1 cellular context compared by ENCODE assay signal in the genomic region with DNA sequence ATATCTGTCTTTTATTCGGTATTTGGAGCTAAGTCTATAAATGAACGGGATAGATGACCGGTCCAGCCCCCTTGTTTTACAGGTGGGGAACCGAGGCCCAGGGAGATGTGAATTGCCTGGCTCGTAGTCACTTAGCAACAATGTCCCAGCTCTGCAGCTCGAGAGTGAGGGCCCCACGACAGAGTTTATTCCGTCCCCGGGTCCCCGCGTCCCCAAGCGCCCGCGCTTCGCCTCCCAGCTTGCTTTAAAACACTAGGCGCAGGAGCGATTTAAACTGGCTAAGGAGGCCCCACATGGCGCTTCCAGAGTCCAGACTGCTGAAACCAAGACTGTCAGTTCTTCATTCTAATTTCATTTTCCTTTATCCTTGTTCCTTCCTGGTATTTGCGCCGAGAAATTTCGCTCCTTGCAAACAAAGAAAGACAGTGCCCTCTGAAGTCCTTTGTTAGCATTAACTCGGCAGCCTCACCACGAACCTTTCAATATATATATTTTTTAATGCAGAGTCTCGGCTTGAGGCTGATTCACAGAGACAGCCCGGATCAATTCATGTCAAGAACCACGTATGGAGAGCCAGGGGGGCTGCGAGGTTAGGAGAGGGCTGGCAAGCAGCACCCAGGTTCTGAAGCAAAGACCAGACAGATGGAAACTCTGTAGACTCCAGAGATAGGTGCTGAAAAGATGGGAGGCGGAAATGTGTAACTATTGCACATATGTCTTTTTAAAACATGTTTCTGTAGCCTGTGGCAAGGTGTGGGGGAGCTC.
TF ChIP-seq lines count a peak whose summit lies in the region.

No MANE protein-coding gene starts in this region.

TF ChIP-seq in HEK293, 187 proteins besides CTCF, POLR2A, EP300 and RAD21 (continued from another document):
- TF ChIP-seq, protein P1, sequence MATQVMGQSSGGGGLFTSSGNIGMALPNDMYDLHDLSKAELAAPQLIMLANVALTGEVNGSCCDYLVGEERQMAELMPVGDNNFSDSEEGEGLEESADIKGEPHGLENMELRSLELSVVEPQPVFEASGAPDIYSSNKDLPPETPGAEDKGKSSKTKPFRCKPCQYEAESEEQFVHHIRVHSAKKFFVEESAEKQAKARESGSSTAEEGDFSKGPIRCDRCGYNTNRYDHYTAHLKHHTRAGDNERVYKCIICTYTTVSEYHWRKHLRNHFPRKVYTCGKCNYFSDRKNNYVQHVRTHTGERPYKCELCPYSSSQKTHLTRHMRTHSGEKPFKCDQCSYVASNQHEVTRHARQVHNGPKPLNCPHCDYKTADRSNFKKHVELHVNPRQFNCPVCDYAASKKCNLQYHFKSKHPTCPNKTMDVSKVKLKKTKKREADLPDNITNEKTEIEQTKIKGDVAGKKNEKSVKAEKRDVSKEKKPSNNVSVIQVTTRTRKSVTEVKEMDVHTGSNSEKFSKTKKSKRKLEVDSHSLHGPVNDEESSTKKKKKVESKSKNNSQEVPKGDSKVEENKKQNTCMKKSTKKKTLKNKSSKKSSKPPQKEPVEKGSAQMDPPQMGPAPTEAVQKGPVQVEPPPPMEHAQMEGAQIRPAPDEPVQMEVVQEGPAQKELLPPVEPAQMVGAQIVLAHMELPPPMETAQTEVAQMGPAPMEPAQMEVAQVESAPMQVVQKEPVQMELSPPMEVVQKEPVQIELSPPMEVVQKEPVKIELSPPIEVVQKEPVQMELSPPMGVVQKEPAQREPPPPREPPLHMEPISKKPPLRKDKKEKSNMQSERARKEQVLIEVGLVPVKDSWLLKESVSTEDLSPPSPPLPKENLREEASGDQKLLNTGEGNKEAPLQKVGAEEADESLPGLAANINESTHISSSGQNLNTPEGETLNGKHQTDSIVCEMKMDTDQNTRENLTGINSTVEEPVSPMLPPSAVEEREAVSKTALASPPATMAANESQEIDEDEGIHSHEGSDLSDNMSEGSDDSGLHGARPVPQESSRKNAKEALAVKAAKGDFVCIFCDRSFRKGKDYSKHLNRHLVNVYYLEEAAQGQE (tag by site-specific recombination; IDR thresholded peaks at IDR 0.05), result 0 out of 2 replicates have a peak, but pooled peaks have one; percentile 13
- TF ChIP-seq ZNF654 (tag by site-specific recombination; IDR thresholded peaks at IDR 0.05; ENCODE audit: low read depth) (peak; percentile 75), ZNF37A (tag by site-specific recombination; IDR thresholded peaks at IDR 0.05) (no peak), ZNF221 (tag by site-specific recombination; IDR thresholded peaks at IDR 0.05; ENCODE audit: borderline replicate concordance) (no peak)
- TF ChIP-seq, protein P2, sequence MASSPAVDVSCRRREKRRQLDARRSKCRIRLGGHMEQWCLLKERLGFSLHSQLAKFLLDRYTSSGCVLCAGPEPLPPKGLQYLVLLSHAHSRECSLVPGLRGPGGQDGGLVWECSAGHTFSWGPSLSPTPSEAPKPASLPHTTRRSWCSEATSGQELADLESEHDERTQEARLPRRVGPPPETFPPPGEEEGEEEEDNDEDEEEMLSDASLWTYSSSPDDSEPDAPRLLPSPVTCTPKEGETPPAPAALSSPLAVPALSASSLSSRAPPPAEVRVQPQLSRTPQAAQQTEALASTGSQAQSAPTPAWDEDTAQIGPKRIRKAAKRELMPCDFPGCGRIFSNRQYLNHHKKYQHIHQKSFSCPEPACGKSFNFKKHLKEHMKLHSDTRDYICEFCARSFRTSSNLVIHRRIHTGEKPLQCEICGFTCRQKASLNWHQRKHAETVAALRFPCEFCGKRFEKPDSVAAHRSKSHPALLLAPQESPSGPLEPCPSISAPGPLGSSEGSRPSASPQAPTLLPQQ (tag by site-specific recombination; IDR thresholded peaks at IDR 0.05), result peak; percentile 34; the same call in 1 of the 2 replicates
